Comparison of ENCODE assay signal across 21 cellular contexts in genomic region chr18:360676-361075, GRCh38.
"Had no signal": no experiment of that assay in that cellular context is flagged by ENCODE, and none has a peak within 500 bp of the region (broad histone marks: within the 10 kb centered on the region; RNA-seq: fewer than 3 reads in every experiment).

No MANE protein-coding gene starts in this region.

- DNase-seq: activated CD4-positive, alpha-beta T cell treated with anti-CD3 and anti-CD28 coated beads for 1 hour; activated T-cell treated with anti-CD3 and anti-CD28 coated beads, Interleukin-2, amount 50 U/mL, for 1 hour; adrenal gland; brain microvascular endothelial cell; caudate nucleus; effector CD4-positive, alpha-beta T cell; foreskin fibroblast; kidney glomerular epithelial cell; left ventricle myocardium inferior; posterior cingulate gyrus; right lobe of liver; stimulated activated CD4-positive, alpha-beta T cell treated with anti-CD3 and anti-CD28 coated beads, Interleukin-1b, Interleukin-23, amount 100 ng/mL, for 48 hours; stimulated activated naive CD8-positive, alpha-beta T cell treated with anti-CD3 and anti-CD28 coated beads, Interleukin-15, amount 100 ng/mL, for 72 hours; uterus; WERI-Rb-1 had no signal

- H3K36me3 ChIP-seq: adrenal gland, ascending aorta, brain microvascular endothelial cell, left ventricle myocardium inferior, neutrophil, right lobe of liver, suprapubic skin, tibial nerve, uterus, WERI-Rb-1 had no signal

- H3K9me3 ChIP-seq: adrenal gland, ascending aorta, left ventricle myocardium inferior, neutrophil, right lobe of liver, suprapubic skin, tibial nerve, uterus had no signal

- H3K4me3 ChIP-seq: adrenal gland, ascending aorta, left ventricle myocardium inferior, right lobe of liver, skin epidermis, suprapubic skin, tibial nerve, uterus had no signal

- H3K27ac ChIP-seq: adrenal gland, ascending aorta, left ventricle myocardium inferior, neutrophil, right lobe of liver, suprapubic skin, tibial nerve, WERI-Rb-1 had no signal

- H3K4me1 ChIP-seq: adrenal gland, ascending aorta, right lobe of liver had no signal

- H3K27me3 ChIP-seq: adrenal gland, ascending aorta, brain microvascular endothelial cell, neutrophil, right lobe of liver, suprapubic skin, tibial nerve, uterus had no signal

- ATAC-seq: activated naive CD4-positive, alpha-beta T cell treated with anti-CD3 and anti-CD28 coated beads, Interleukin-2, amount 50 U/mL, for 72 hours; right lobe of liver; stimulated activated naive CD8-positive, alpha-beta T cell treated with anti-CD3 and anti-CD28 coated beads, Interleukin-15, amount 100 ng/mL, for 72 hours had no signal
